In genomic region chr11:59668950-59669610, GRCh38 we compare ENCODE assay signal across 1 cellular context.
A peak's percentile ranks its signal among the peaks of the same experiment; 100 is the strongest.
TF ChIP-seq lines count a peak whose summit lies in the region.

Gene PATL1 (minus strand): TSS chr11:59669037. CDS start chr11:59668895, 142 bp downstream.

TF ChIP-seq in HepG2, 621 proteins besides CTCF, POLR2A, EP300 and RAD21 (continued from another document and continues in another):
- TF ChIP-seq TFDP2 (CRISPR knock-in tag; IDR thresholded peaks at IDR 0.05) (peak; percentile 78), ZNF580 (CRISPR knock-in tag; IDR thresholded peaks at IDR 0.05; ENCODE audit: borderline replicate concordance, low read depth) (0 out of 2 replicates have a peak, but pooled peaks have one; percentile 29), MLX (CRISPR knock-in tag; IDR thresholded peaks at IDR 0.05) (peak; percentile 46; the same call in 1 of the 2 replicates), ZNF709 (CRISPR knock-in tag; IDR thresholded peaks at IDR 0.05) (peak; percentile 60; the same call in 1 of the 2 replicates), PCBP1 (IDR thresholded peaks at IDR 0.05; ENCODE audit: borderline replicate concordance, low read depth, low read length) (peak; percentile 64; the same call in 1 of the 2 replicates), HNRNPK (IDR thresholded peaks at IDR 0.05; ENCODE audit: low read depth, low read length, poor library complexity, severe bottlenecking) (peak; percentile 86), FOSL1 (CRISPR knock-in tag; IDR thresholded peaks at IDR 0.05; ENCODE audit: borderline replicate concordance) (0 out of 2 replicates have a peak, but pooled peaks have one; percentile 5), ZNF205 (CRISPR knock-in tag; IDR thresholded peaks at IDR 0.05) (0 out of 2 replicates have a peak, but pooled peaks have one; percentile 32), RFX3 (CRISPR knock-in tag; IDR thresholded peaks at IDR 0.05) (no peak), PHF21A (CRISPR knock-in tag; IDR thresholded peaks at IDR 0.05) (peak; percentile 74), ZNF83 (CRISPR knock-in tag; IDR thresholded peaks at IDR 0.05; ENCODE audit: borderline replicate concordance) (0 out of 2 replicates have a peak, but pooled peaks have one; percentile 68), TRIM22 (IDR thresholded peaks at IDR 0.05) (no peak), ZC3H4 (CRISPR knock-in tag; IDR thresholded peaks at IDR 0.05; ENCODE audit: borderline replicate concordance) (no peak), ZNF407 (CRISPR knock-in tag; IDR thresholded peaks at IDR 0.05; ENCODE audit: not compliant biosample characterization) (peak; percentile 76), ZNF800 (CRISPR knock-in tag; IDR thresholded peaks at IDR 0.05) (peak; percentile 67; the same call in 1 of the 2 replicates), ZFP90 (CRISPR knock-in tag; IDR thresholded peaks at IDR 0.05; ENCODE audit: borderline replicate concordance) (0 out of 2 replicates have a peak, but pooled peaks have one; percentile 58), CREB1 (IDR thresholded peaks at IDR 0.05) (peak; percentile 62), CREB1 (CRISPR knock-in tag; IDR thresholded peaks at IDR 0.05) (peak; percentile 87), RARA (CRISPR knock-in tag; IDR thresholded peaks at IDR 0.05) (no peak), ZNF549 (CRISPR knock-in tag; IDR thresholded peaks at IDR 0.05) (no peak), NFYC (CRISPR knock-in tag; IDR thresholded peaks at IDR 0.05) (peak; percentile 8; the same call in 1 of the 2 replicates), REST (IDR thresholded peaks at IDR 0.05; ENCODE audit: borderline replicate concordance in 1 of 2, low read depth in 1 of 2, low read length in 2 of 2) (peak in 1 of 2 experiments; percentile 22; a peak in 1 of 4 replicates), SNAI1 (CRISPR knock-in tag; IDR thresholded peaks at IDR 0.05; ENCODE audit: borderline replicate concordance) (peak; percentile 46; the same call in 1 of the 2 replicates), HOXA5 (CRISPR knock-in tag; IDR thresholded peaks at IDR 0.05) (peak; percentile 73), PBX2 (CRISPR knock-in tag; IDR thresholded peaks at IDR 0.05) (peak; percentile 30; the same call in 1 of the 2 replicates), MEIS1 (CRISPR knock-in tag; IDR thresholded peaks at IDR 0.05; ENCODE audit: borderline replicate concordance) (no peak), NFAT5 (CRISPR knock-in tag; IDR thresholded peaks at IDR 0.05) (0 out of 2 replicates have a peak, but pooled peaks have one; percentile 29), HNRNPLL (IDR thresholded peaks at IDR 0.05; ENCODE audit: low read depth, low read length, poor library complexity, severe bottlenecking) (peak; percentile 86)
